8 cellular contexts compared by ENCODE assay signal in the genomic region with DNA sequence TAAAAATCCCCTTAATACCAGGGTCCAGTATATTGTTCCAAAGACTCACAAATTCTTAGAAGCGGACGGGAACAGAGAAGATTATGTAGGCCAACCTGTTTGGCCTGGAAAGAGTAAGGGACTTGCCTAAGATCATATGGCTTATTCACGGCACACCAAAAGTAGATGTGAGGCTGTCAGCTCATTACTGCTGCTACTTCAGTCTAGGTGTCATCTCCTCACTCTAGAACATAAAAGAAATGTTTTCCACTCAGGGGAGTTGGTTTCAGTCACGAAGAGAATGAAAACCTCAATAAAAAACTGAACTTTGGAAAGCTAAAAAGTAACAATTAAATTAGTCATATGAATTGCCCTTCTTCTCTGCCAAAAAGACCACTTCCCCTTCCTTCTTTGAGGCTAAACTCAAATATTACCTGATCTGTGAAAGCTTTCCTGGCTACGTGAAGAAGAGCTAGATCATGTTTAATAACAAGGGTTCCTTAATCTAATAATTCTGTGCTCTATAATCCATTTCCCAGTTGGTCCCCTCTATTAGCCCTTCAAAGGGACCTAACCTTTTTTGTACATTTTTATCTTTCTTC. TPM values are rescaled to one million over a fixed set of nuclear protein-coding genes. Genes with fewer than 3 reads are reported as not detected.
DNase-seq lines count a peak whose midpoint lies in the region; ATAC-seq and TF ChIP-seq lines count a peak whose summit lies in the region.

No MANE protein-coding gene starts in this region.

- peaks cover 35% of the 10 kb centered on the region for H3K4me1 Mint-ChIP-seq in activated CD8-positive, alpha-beta T cell treated with anti-CD3 and anti-CD28 coated beads for 36 hours (ENCODE audit: low read depth)

- ATAC-seq in HG03280 (IDR thresholded peaks at IDR 0.05; ENCODE audit: unreplicated experiment) (peak; percentile 18), thoracic aorta (ENCODE audit: insufficient number of reproducible peaks, low FRiP score, low read depth) (no peak)
- ATAC-seq in activated CD8-positive, alpha-beta T cell treated with anti-CD3 and anti-CD28 coated beads for 36 hours: peak; percentile 69

- H3K9me3 ChIP-seq in cardiac muscle cell (ENCODE audit: low read depth) (no peaks in the 10 kb centered on the region), iPS DF 6.9 (ENCODE audit: control insufficient read depth, insufficient read depth, low read length) (no peaks in the 10 kb centered on the region), thoracic aorta (no peaks in the 10 kb centered on the region)

- no CpG with 5 or more reads among the region's 5 CpGs for WGBS in iPS DF 6.9 (ENCODE audit: insufficient coverage, insufficient read length)

- CTCF ChIA-PET in activated CD8-positive, alpha-beta T cell treated with anti-CD3 and anti-CD28 coated beads for 36 hours (lab: Charles Lee): interaction anchor here (1.0 to 4.3 kb wide), 7 partner anchors 12 to 523 kb away, joined by 3 to 31 read pairs (median 5); a partner anchor contains a TSS

- no peaks in the 10 kb centered on the region for H3K27me3 Mint-ChIP-seq in activated CD8-positive, alpha-beta T cell treated with anti-CD3 and anti-CD28 coated beads for 36 hours

- H3K4me3 Mint-ChIP-seq in activated CD8-positive, alpha-beta T cell treated with anti-CD3 and anti-CD28 coated beads for 36 hours: peak overlapping the region; percentile 90

- H3K9me3 Mint-ChIP-seq in activated CD8-positive, alpha-beta T cell treated with anti-CD3 and anti-CD28 coated beads for 36 hours: peaks cover 5% of the 10 kb centered on the region

- H3K36me3 ChIP-seq in cardiac muscle cell (no peaks in the 10 kb centered on the region), iPS DF 6.9 (ENCODE audit: control insufficient read depth, insufficient read depth, low read length) (no peaks in the 10 kb centered on the region), thoracic aorta (no peaks in the 10 kb centered on the region)

- peak overlapping the region; percentile 98 for H3K27ac Mint-ChIP-seq in activated CD8-positive, alpha-beta T cell treated with anti-CD3 and anti-CD28 coated beads for 36 hours

- TF ChIP-seq CTCF in cardiac muscle cell (IDR thresholded peaks at IDR 0.05; ENCODE audit: low read depth, low read length) (no peak), thoracic aorta (IDR thresholded peaks at IDR 0.05) (no peak)
- no peak for TF ChIP-seq CTCF in activated CD8-positive, alpha-beta T cell treated with anti-CD3 and anti-CD28 coated beads for 36 hours (IDR thresholded peaks at IDR 0.05)

- POLR2A ChIA-PET in activated CD8-positive, alpha-beta T cell treated with anti-CD3 and anti-CD28 coated beads for 36 hours (lab: Charles Lee): interaction anchor here (1.6 to 4.6 kb wide), 4 partner anchors 9 to 277 kb away, joined by 5 to 29 read pairs (median 10); no protein-coding TSS in a partner anchor

- H3K27me3 ChIP-seq in cardiac muscle cell (no peaks in the 10 kb centered on the region), iPS DF 6.9 (ENCODE audit: control insufficient read depth, insufficient read depth, low read length) (no peaks in the 10 kb centered on the region), thoracic aorta (replicated peaks; ENCODE audit: insufficient read depth) (no peaks in the 10 kb centered on the region)

- intact Hi-C loops in cardiac septum (cut with DNase I): no loop called here
- intact Hi-C loops in activated CD8-positive, alpha-beta T cell treated with anti-CD3 and anti-CD28 coated beads for 36 hours (cut with micrococcal nuclease): loop anchor here (1.0 kb wide), 1 partner anchor 11 kb away; no protein-coding TSS in a partner anchor

- H3K4me1 ChIP-seq in cardiac muscle cell (ENCODE audit: low read depth) (no peaks in the 10 kb centered on the region), iPS DF 6.9 (ENCODE audit: control insufficient read depth, insufficient read depth, low read length) (no peaks in the 10 kb centered on the region), thoracic aorta (ENCODE audit: control insufficient read depth in 1 of 2, low read depth in 2 of 2) (peaks cover 0 to 13% of the 10 kb centered on the region in 2 donors)

- DNase-seq in cardiac muscle cell (ENCODE audit: low read depth in 1 of 2, low spot score in 1 of 2): peak in 1 of 2 donors; percentile 10
- DNase-seq in cardiac septum (ENCODE audit: low spot score): no peak
- DNase-seq in activated CD8-positive, alpha-beta T cell treated with anti-CD3 and anti-CD28 coated beads for 36 hours: peak; percentile 33
- DNase-seq in iPS DF 6.9 (ENCODE audit: low read depth, low spot score): no peak
- DNase-seq in thoracic aorta (ENCODE audit: low spot score): no peak
- no peak for DNase-seq in NCI-H2029 (lab: John Stamatoyannopoulos, UW)
- no peak for DNase-seq in GOT3 (lab: John Stamatoyannopoulos, UW)

- H3K4me3 ChIP-seq in cardiac muscle cell (peak overlapping the region; percentile 12), iPS DF 6.9 (ENCODE audit: low read length) (peak overlapping the region; percentile 18; the same call in 1 of the 2 replicates), thoracic aorta (peak overlapping the region; percentile 86)

- H3K36me3 Mint-ChIP-seq in activated CD8-positive, alpha-beta T cell treated with anti-CD3 and anti-CD28 coated beads for 36 hours (ENCODE audit: low read depth): peaks cover 3% of the 10 kb centered on the region

- H3K27ac ChIP-seq in cardiac muscle cell (peak overlapping the region; percentile 20), iPS DF 6.9 (ENCODE audit: low read length) (no peak overlapping the region), thoracic aorta (peak overlapping the region in 1 of 2 donors; percentile 38)

RNA-seq across cellular contexts. Expression of a gene that starts 0.7 kb away (rescaled TPM):
- total RNA-seq in cardiac muscle cell: 7.5 and 14.3 TPM in 2 replicates
- polyA plus RNA-seq in cardiac muscle cell: 7.3 and 13.6 TPM in 2 replicates
- total RNA-seq in cardiac septum: 3.0 TPM
- total RNA-seq in activated CD8-positive, alpha-beta T cell treated with anti-CD3 and anti-CD28 coated beads for 36 hours: 10 to 100 TPM; 21.6 to 22.5 TPM
- 1 to 10 TPM; 2.1 to 4.7 TPM for total RNA-seq in thoracic aorta

RNA-seq across cellular contexts. Expression of a gene that starts 13.2 kb away (rescaled TPM):
- total RNA-seq in cardiac muscle cell (0.32 and 1.2 TPM in 2 replicates), cardiac septum (not detected), thoracic aorta (under 1 TPM in 1 of 2 donors, not detected in 1; 0.63 TPM)
- 0.38 and 3.7 TPM in 2 replicates for polyA plus RNA-seq in cardiac muscle cell
- under 1 TPM in 1 of 2 experiments, not detected in 1; 0.31 TPM for total RNA-seq in activated CD8-positive, alpha-beta T cell treated with anti-CD3 and anti-CD28 coated beads for 36 hours

Comparison
In these comparisons a context has a peak if more than half of its experiments do, and no peak if none do; other contexts are left out.
1. H3K4me3 ChIP-seq: peak in every context shown above with its lines; median percentile 86 in thoracic aorta; 18 in iPS DF 6.9; 12 in cardiac muscle cell.